In genomic region chr12:52156757-52157565, GRCh38 we compare ENCODE assay signal across 8 cellular contexts.
DNase-seq lines count a peak whose midpoint lies in the region; ATAC-seq lines count a peak whose summit lies in the region.

No MANE protein-coding gene starts in this region.

- no peak for ATAC-seq in HG02970 (IDR thresholded peaks at IDR 0.05; ENCODE audit: low FRiP score, unreplicated experiment)

- peak; percentile 9 for DNase-seq in NK-92 treated with Interleukin-12 subunit alpha and Interleukin-12 subunit beta, amount 100 ng/mL, for 24 hours (lab: John Stamatoyannopoulos, UW)
- no peak for DNase-seq in NK-92 (lab: John Stamatoyannopoulos, UW; ENCODE audit: unreplicated experiment)
- DNase-seq in NCI-H2107 (lab: John Stamatoyannopoulos, UW), result peak; percentile 75
- DNase-seq in activated CD4-positive, CD25-positive, alpha-beta regulatory T cell treated with anti-CD3 and anti-CD28 coated beads, Interleukin-2, amount 50 U/mL, for 72 hours, result peak; percentile 80
- peak; percentile 68 for DNase-seq in central memory CD4-positive, alpha-beta T cell
- DNase-seq in kidney tubule cell (ENCODE audit: low spot score), result peak; percentile 81
- DNase-seq in stimulated activated CD4-positive, alpha-beta T cell treated with anti-CD3 and anti-CD28 coated beads, Interleukin-4, amount 100 ng/mL, for 1 hour, result peak; percentile 76
